ENCODE assay signal across 8 cellular contexts in the genomic region with DNA sequence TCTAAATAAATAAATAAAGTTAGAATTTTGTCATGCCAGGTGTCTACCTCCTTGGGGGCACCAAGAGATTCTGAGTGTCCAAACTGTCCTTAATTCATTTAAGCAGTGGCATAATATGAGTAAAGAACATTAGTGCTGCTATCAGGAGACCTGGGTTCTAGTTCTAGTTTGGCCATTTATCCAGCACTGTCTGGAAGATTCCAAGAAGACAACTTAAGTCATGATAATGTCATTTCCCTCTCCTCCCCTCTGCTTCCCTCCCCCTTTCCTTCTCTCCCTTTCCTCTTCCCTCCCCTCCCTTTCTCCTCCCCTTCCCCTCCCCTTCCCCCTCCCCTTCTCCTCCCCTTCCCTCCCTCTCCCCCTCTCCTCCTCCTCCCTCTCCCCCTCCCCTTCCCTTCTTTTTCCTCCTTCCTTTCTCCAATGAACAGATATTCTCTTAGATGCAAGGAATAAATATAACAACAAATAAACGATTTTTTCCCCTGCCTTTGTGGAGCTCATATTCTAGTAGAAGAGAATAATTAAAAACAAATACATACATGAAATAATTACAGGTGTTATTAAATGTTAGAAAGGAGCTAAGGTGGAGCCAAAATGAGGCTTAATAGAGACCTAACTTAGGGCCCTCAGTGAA.
"Had no signal": no experiment of that assay in that cellular context is flagged by ENCODE, and none has a peak within 500 bp of the region (broad histone marks: within the 10 kb centered on the region; RNA-seq: fewer than 3 reads in every experiment).

No MANE protein-coding gene starts in this region.

- H2AFZ ChIP-seq: GM23248 had no signal

- H3K4me3 ChIP-seq: GM23248, HAP-1 had no signal

- DNase-seq: GM23248, GOT3, H7, HFFc6, KG1 had no signal

- FAIRE-seq: HTR-8/SVneo had no signal

- H3K4me1 ChIP-seq: HAP-1 had no signal

- H3K9me3 ChIP-seq: HAP-1 had no signal

- H3K27ac ChIP-seq: GM23248 had no signal

- H3K9ac ChIP-seq: GM23248 had no signal

- ATAC-seq: HCT116 had no signal

- H3K36me3 ChIP-seq: HAP-1 had no signal
